Comparison of ENCODE assay signal across 15 cellular contexts in the genomic region with DNA sequence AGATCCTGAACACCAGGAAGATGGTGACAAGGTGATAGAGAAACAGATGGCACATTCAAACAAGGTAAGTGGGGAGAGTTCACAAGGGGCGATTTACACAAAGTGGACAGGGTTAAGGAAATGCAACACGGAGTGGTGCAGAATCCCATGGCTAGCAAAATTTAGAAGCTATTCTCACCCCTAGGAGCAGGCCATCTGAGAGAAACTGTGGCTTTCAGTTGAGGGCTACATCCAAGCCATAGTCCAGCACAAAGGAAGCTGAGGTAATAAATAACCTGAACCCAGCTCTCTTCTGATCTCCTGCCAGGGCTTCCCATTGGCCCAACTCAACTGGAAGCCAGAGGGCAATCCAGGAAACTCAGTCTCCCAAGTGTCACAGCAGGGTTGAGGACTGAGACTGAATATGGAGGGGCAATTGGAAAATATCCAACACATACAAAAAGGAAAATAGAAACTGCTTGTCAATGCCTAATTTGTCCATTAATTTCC. TPM values are rescaled to one million over a fixed set of nuclear protein-coding genes. Genes with fewer than 3 reads are reported as not detected.
DNase-seq lines count a peak whose midpoint lies in the region; ATAC-seq, FAIRE-seq and TF ChIP-seq lines count a peak whose summit lies in the region.
"Had no signal": no experiment of that assay in that cellular context is flagged by ENCODE, and none has a peak within 500 bp of the region (broad histone marks: within the 10 kb centered on the region; RNA-seq: fewer than 3 reads in every experiment).

No MANE protein-coding gene starts in this region.

- H3K9me3 ChIP-seq in breast epithelium: no peaks in the 10 kb centered on the region
- H3K9me3 ChIP-seq in small intestine (ENCODE audit: control insufficient read depth, low read depth): no peaks in the 10 kb centered on the region
- no peaks in the 10 kb centered on the region for H3K9me3 ChIP-seq in WERI-Rb-1 (ENCODE audit: severe bottlenecking)
- H3K9me3 ChIP-seq in body of pancreas: no peaks in the 10 kb centered on the region
- H3K9me3 ChIP-seq: SJSA1 had no signal

- ATAC-seq in HG03342 (IDR thresholded peaks at IDR 0.05; ENCODE audit: unreplicated experiment) (no peak), body of pancreas (no peak)

- no peaks in the 10 kb centered on the region for H3K9me3 Mint-ChIP-seq in MCF 10A (ENCODE audit: unreplicated experiment)
- H3K9me3 Mint-ChIP-seq in activated T-helper 1 cell treated with anti-CD3 and anti-CD28 coated beads, Interleukin-12 subunit alpha, Interleukin-12 subunit beta, Interleukin-2, Interleukin-4 antibody, amounts not matched to agents 30 ng/mL and 10 ng/mL and 1 ng/mL, durations not matched to agents 14 hours and 24 hours and 36 hours: no peaks in the 10 kb centered on the region

- no peaks in the 10 kb centered on the region for H3K27me3 Mint-ChIP-seq in MCF 10A (ENCODE audit: insufficient read depth, unreplicated experiment)
- no peaks in the 10 kb centered on the region for H3K27me3 Mint-ChIP-seq in activated T-helper 1 cell treated with anti-CD3 and anti-CD28 coated beads, Interleukin-12 subunit alpha, Interleukin-12 subunit beta, Interleukin-2, Interleukin-4 antibody, amounts not matched to agents 30 ng/mL and 10 ng/mL and 1 ng/mL, durations not matched to agents 14 hours and 24 hours and 36 hours (ENCODE audit: insufficient read depth)

- DNase-seq in MCF 10A (ENCODE audit: unreplicated experiment) (no peak), breast epithelium (ENCODE audit: low spot score in 2 of 2) (no peak), kidney tubule cell (ENCODE audit: low spot score) (peak; percentile 53), small intestine (peak; percentile 13), WERI-Rb-1 (no peak), body of pancreas (no peak)
- DNase-seq in activated T-helper 1 cell treated with anti-CD3 and anti-CD28 coated beads, Interleukin-12 subunit alpha, Interleukin-12 subunit beta, Interleukin-2, Interleukin-4 antibody, amounts not matched to agents 30 ng/mL and 10 ng/mL and 1 ng/mL, durations not matched to agents 14 hours and 24 hours and 36 hours (ENCODE audit: low spot score): no peak
- DNase-seq: activated CD8-positive, alpha-beta memory T cell treated with anti-CD3 and anti-CD28 coated beads for 24 hours; activated gamma-delta T cell treated with Interleukin-2 at 50 U/mL for 16 hours; effector CD8-positive, alpha-beta T cell; NCI-H1694 treated with DMSO at 0.1 percent for 48 hours had no signal

- CTCF ChIA-PET in MCF 10A (lab: Yijun Ruan, JAX): no interaction called here

- H3K4me3 ChIP-seq in breast epithelium: no peak overlapping the region
- no peak overlapping the region for H3K4me3 ChIP-seq in small intestine (ENCODE audit: low read depth in 1 of 2, low read length in 2 of 2)
- no peak overlapping the region for H3K4me3 ChIP-seq in WERI-Rb-1 (ENCODE audit: low read depth, low read length)
- H3K4me3 ChIP-seq in body of pancreas: no peak overlapping the region

- H3K27ac Mint-ChIP-seq in MCF 10A (ENCODE audit: low read depth, unreplicated experiment): no peak overlapping the region
- H3K27ac Mint-ChIP-seq in activated T-helper 1 cell treated with anti-CD3 and anti-CD28 coated beads, Interleukin-12 subunit alpha, Interleukin-12 subunit beta, Interleukin-2, Interleukin-4 antibody, amounts not matched to agents 30 ng/mL and 10 ng/mL and 1 ng/mL, durations not matched to agents 14 hours and 24 hours and 36 hours: no peak overlapping the region

- H3K36me3 ChIP-seq in breast epithelium (no peaks in the 10 kb centered on the region), small intestine (ENCODE audit: control insufficient read depth in 2 of 2, insufficient read depth in 2 of 2, low read length in 2 of 2) (no peaks in the 10 kb centered on the region), WERI-Rb-1 (peaks cover 5% of the 10 kb centered on the region; the same call in 1 of the 2 replicates), body of pancreas (replicated peaks in 1 of 2; ENCODE audit: insufficient read depth in 1 of 2, low read depth in 2 of 2) (no peaks in the 10 kb centered on the region)
- H3K36me3 ChIP-seq: SJSA1 had no signal

- POLR2A ChIA-PET in MCF 10A (lab: Yijun Ruan, JAX): interaction anchor here (0.7 to 2.3 kb wide), 6 partner anchors 10 to 405 kb away, joined by 3 to 9 read pairs (median 4); a partner anchor contains a TSS

- peaks cover 0 to 7% of the 10 kb centered on the region in 2 donors for H3K4me1 ChIP-seq in breast epithelium
- H3K4me1 ChIP-seq in small intestine (ENCODE audit: control insufficient read depth in 2 of 2, insufficient read depth in 1 of 2, low read depth in 1 of 2, low read length in 1 of 2): peaks cover 0 to 3% of the 10 kb centered on the region in 2 donors
- peaks cover 16% of the 10 kb centered on the region for H3K4me1 ChIP-seq in body of pancreas

- H3K4me1 Mint-ChIP-seq in MCF 10A (ENCODE audit: insufficient read depth, unreplicated experiment): peaks cover 16% of the 10 kb centered on the region
- peaks cover 24% of the 10 kb centered on the region for H3K4me1 Mint-ChIP-seq in activated T-helper 1 cell treated with anti-CD3 and anti-CD28 coated beads, Interleukin-12 subunit alpha, Interleukin-12 subunit beta, Interleukin-2, Interleukin-4 antibody, amounts not matched to agents 30 ng/mL and 10 ng/mL and 1 ng/mL, durations not matched to agents 14 hours and 24 hours and 36 hours (ENCODE audit: low read depth)

- TF ChIP-seq CTCF in MCF 10A (IDR thresholded peaks at IDR 0.05; ENCODE audit: unreplicated experiment) (no peak), breast epithelium (IDR thresholded peaks at IDR 0.05) (no peak), WERI-Rb-1 (IDR thresholded peaks at IDR 0.05; ENCODE audit: low read depth, low read length) (no peak), body of pancreas (IDR thresholded peaks at IDR 0.05) (no peak)

- 81 to 97% (median 93%) methylated on average over 2 of the region's 2 CpGs for WGBS in small intestine, 3 donors
- 77 to 91% methylated on average over 2 of the region's 2 CpGs for WGBS in body of pancreas, 2 donors

- no TSS peak for BruUV-seq in MCF 10A (replicated peaks; lab: Mats Ljungman, UMichigan)

- intact Hi-C loops in MCF 10A (cut with micrococcal nuclease) (loop anchor here (10.0 kb wide), 1 partner anchor 146 kb away; a partner anchor contains a TSS), breast epithelium (cut with DNase I; ENCODE audit: low total_unique reads) (no loop called here), body of pancreas (cut with DNase I) (no loop called here)
- intact Hi-C loops in activated T-helper 1 cell treated with anti-CD3 and anti-CD28 coated beads, Interleukin-12 subunit alpha, Interleukin-12 subunit beta, Interleukin-2, Interleukin-4 antibody, amounts not matched to agents 30 ng/mL and 10 ng/mL and 1 ng/mL, durations not matched to agents 14 hours and 24 hours and 36 hours (cut with micrococcal nuclease): no loop called here

- H3K27ac ChIP-seq in breast epithelium (no peak overlapping the region), small intestine (ENCODE audit: low read depth in 1 of 2, low read length in 1 of 2) (no peak overlapping the region), WERI-Rb-1 (no peak overlapping the region), body of pancreas (no peak overlapping the region)
- H3K27ac ChIP-seq: SJSA1 had no signal

- TF ChIP-seq POLR2A in breast epithelium (IDR thresholded peaks at IDR 0.05): no peak
- TF ChIP-seq POLR2A in body of pancreas (IDR thresholded peaks at IDR 0.05): no peak

- H3K27me3 ChIP-seq in breast epithelium (no peaks in the 10 kb centered on the region), small intestine (ENCODE audit: control insufficient read depth in 2 of 2, insufficient read depth in 2 of 2, low read length in 2 of 2) (no peaks in the 10 kb centered on the region), WERI-Rb-1 (ENCODE audit: insufficient read depth, low read depth, severe bottlenecking) (no peaks in the 10 kb centered on the region), body of pancreas (no peaks in the 10 kb centered on the region)
- H3K27me3 ChIP-seq: SJSA1 had no signal

- peak overlapping the region; percentile 88 for H3K4me3 Mint-ChIP-seq in MCF 10A (ENCODE audit: unreplicated experiment)
- peak overlapping the region; percentile 84 for H3K4me3 Mint-ChIP-seq in activated T-helper 1 cell treated with anti-CD3 and anti-CD28 coated beads, Interleukin-12 subunit alpha, Interleukin-12 subunit beta, Interleukin-2, Interleukin-4 antibody, amounts not matched to agents 30 ng/mL and 10 ng/mL and 1 ng/mL, durations not matched to agents 14 hours and 24 hours and 36 hours

- no peak for FAIRE-seq in small intestine (lab: Jason Lieb, UNC)
- FAIRE-seq: bronchial epithelial cell, TTC549 had no signal

- H3K36me3 Mint-ChIP-seq in MCF 10A (ENCODE audit: insufficient read depth, unreplicated experiment): no peaks in the 10 kb centered on the region
- peaks cover 2% of the 10 kb centered on the region for H3K36me3 Mint-ChIP-seq in activated T-helper 1 cell treated with anti-CD3 and anti-CD28 coated beads, Interleukin-12 subunit alpha, Interleukin-12 subunit beta, Interleukin-2, Interleukin-4 antibody, amounts not matched to agents 30 ng/mL and 10 ng/mL and 1 ng/mL, durations not matched to agents 14 hours and 24 hours and 36 hours (ENCODE audit: low read depth)

RNA-seq across cellular contexts. Expression of a gene that starts 1.2 kb away (rescaled TPM):
- total RNA-seq in MCF 10A (2022): 10.1 and 11.0 TPM in 2 replicates
- 1 to 10 TPM; 5.8 to 8.9 (median 7.2) TPM for total RNA-seq in breast epithelium
- 18.7 and 19.3 TPM in 2 replicates for total RNA-seq in activated T-helper 1 cell treated with anti-CD3 and anti-CD28 coated beads, Interleukin-12 subunit alpha, Interleukin-12 subunit beta, Interleukin-2, Interleukin-4 antibody, amounts not matched to agents 30 ng/mL and 10 ng/mL and 1 ng/mL, durations not matched to agents 14 hours and 24 hours and 36 hours
- 1 to 10 TPM in 2 of 3 donors, under 1 TPM in 1; 0.89 to 4.3 (median 1.1) TPM for polyA plus RNA-seq in small intestine
- 1 to 10 TPM; 4.9 to 7.8 TPM for total RNA-seq in body of pancreas

Comparison
In these comparisons a context has a peak if more than half of its experiments do, and no peak if none do; other contexts are left out.
1. DNase-seq: peak in kidney tubule cell (single experiment) and small intestine (single experiment); none in MCF 10A (single experiment), breast epithelium (0 of 2), activated T-helper 1 cell treated with anti-CD3 and anti-CD28 coated beads, Interleukin-12 subunit alpha, Interleukin-12 subunit beta, Interleukin-2, Interleukin-4 antibody, amounts not matched to agents 30 ng/mL and 10 ng/mL and 1 ng/mL, durations not matched to agents 14 hours and 24 hours and 36 hours (single experiment), WERI-Rb-1 (single experiment) and body of pancreas (0 of 4).